Comparison of ENCODE assay signal across 21 cellular contexts in genomic region chr2:24262571-24262970, GRCh38.
A peak's percentile ranks its signal among the peaks of the same experiment; 100 is the strongest.
DNase-seq lines count a peak whose midpoint lies in the region; ATAC-seq and TF ChIP-seq lines count a peak whose summit lies in the region.
"Had no signal": no experiment of that assay in that cellular context is flagged by ENCODE, and none has a peak within 500 bp of the region (broad histone marks: within the 10 kb centered on the region; RNA-seq: fewer than 3 reads in every experiment).

No MANE protein-coding gene starts in this region.

- no peaks in the 10 kb centered on the region for H3K27me3 ChIP-seq in CD4-positive, alpha-beta T cell (ENCODE audit: control insufficient read depth, insufficient read depth, low read length)
- H3K27me3 ChIP-seq: BLaER1, body of pancreas, dorsolateral prefrontal cortex, esophagus muscularis mucosa, hepatocyte, ovary, SJSA1, thyroid gland had no signal

- POLR2A ChIA-PET in CD4-positive, alpha-beta T cell (lab: Charles Lee): no interaction called here
- POLR2A ChIA-PET in naive thymus-derived CD8-positive, alpha-beta T cell (lab: Charles Lee): no interaction called here

- in situ Hi-C loops in KBM-7 (cut with MboI; ENCODE audit: low pct_unique_long_range_greater_than_20kb, low sequenced_read_pairs): no loop called here

- peaks cover 59% of the 10 kb centered on the region for H3K36me3 Mint-ChIP-seq in CD4-positive, alpha-beta T cell (ENCODE audit: low read depth)
- peaks cover 17% of the 10 kb centered on the region for H3K36me3 Mint-ChIP-seq in HFFc6 (ENCODE audit: low read depth)
- H3K36me3 Mint-ChIP-seq in central memory CD8-positive, alpha-beta T cell (ENCODE audit: insufficient read depth): peaks cover 38% of the 10 kb centered on the region
- H3K36me3 Mint-ChIP-seq in naive thymus-derived CD8-positive, alpha-beta T cell: peaks cover 4 to 45% (median 14%) of the 10 kb centered on the region in 3 donors

- CTCF ChIA-PET in CD4-positive, alpha-beta T cell (lab: Charles Lee): no interaction called here

- DNase-seq in CD4-positive, alpha-beta T cell: no peak
- DNase-seq in HFFc6: no peak
- no peak for DNase-seq in central memory CD8-positive, alpha-beta T cell (ENCODE audit: low spot score in 2 of 2)
- DNase-seq in naive thymus-derived CD8-positive, alpha-beta T cell: no peak
- no peak for DNase-seq in HuH-7 (ENCODE audit: low spot score)
- no peak for DNase-seq in KBM-7
- DNase-seq in cardiac septum (ENCODE audit: low spot score): no peak
- DNase-seq: activated CD4-positive, alpha-beta T cell treated with anti-CD3 and anti-CD28 coated beads, Interleukin-2, amount 50 U/mL, for 4 hours; body of pancreas; DMS79; dorsolateral prefrontal cortex; NCI-H2081 treated with DMSO at 0.1 percent for 48 hours; NCI-H526; ovary; stimulated activated CD4-positive, alpha-beta T cell treated with anti-CD3 and anti-CD28 coated beads, Interleukin-2, amount 100 ng/mL, for 48 hours; thyroid gland had no signal

- TF ChIP-seq CTCF in CD4-positive, alpha-beta T cell (IDR thresholded peaks at IDR 0.05): no peak
- no peak for TF ChIP-seq CTCF in HFFc6 (IDR thresholded peaks at IDR 0.05)

- no peaks in the 10 kb centered on the region for H3K9me3 ChIP-seq in CD4-positive, alpha-beta T cell (ENCODE audit: control insufficient read depth, low read length)
- H3K9me3 ChIP-seq: BLaER1, body of pancreas, esophagus muscularis mucosa, ovary, SJSA1, thyroid gland had no signal

- H3K27me3 Mint-ChIP-seq in CD4-positive, alpha-beta T cell: no peaks in the 10 kb centered on the region
- no peaks in the 10 kb centered on the region for H3K27me3 Mint-ChIP-seq in HFFc6 (ENCODE audit: insufficient read depth)
- H3K27me3 Mint-ChIP-seq in central memory CD8-positive, alpha-beta T cell: no peaks in the 10 kb centered on the region
- no peaks in the 10 kb centered on the region for H3K27me3 Mint-ChIP-seq in naive thymus-derived CD8-positive, alpha-beta T cell

- no peak overlapping the region for H3K27ac ChIP-seq in CD4-positive, alpha-beta T cell (ENCODE audit: low read depth, low read length)
- H3K27ac ChIP-seq: BLaER1, body of pancreas, esophagus muscularis mucosa, hepatocyte, ovary, thyroid gland had no signal

- intact Hi-C loops in CD4-positive, alpha-beta T cell (cut with DNase I, micrococcal nuclease): no loop called here
- intact Hi-C loops in cardiac septum (cut with DNase I): no loop called here

- ATAC-seq in CD4-positive, alpha-beta T cell (ENCODE audit: poor library complexity): no peak
- ATAC-seq in central memory CD8-positive, alpha-beta T cell (replicated peaks; ENCODE audit: extremely low read depth, poor library complexity, severe bottlenecking): no peak
- no peak for ATAC-seq in naive thymus-derived CD8-positive, alpha-beta T cell
- ATAC-seq: body of pancreas had no signal

- no peak overlapping the region for H3K4me3 Mint-ChIP-seq in CD4-positive, alpha-beta T cell
- no peak overlapping the region for H3K4me3 Mint-ChIP-seq in HFFc6
- no peak overlapping the region for H3K4me3 Mint-ChIP-seq in central memory CD8-positive, alpha-beta T cell
- no peak overlapping the region for H3K4me3 Mint-ChIP-seq in naive thymus-derived CD8-positive, alpha-beta T cell
- H3K4me3 Mint-ChIP-seq: activated T-helper 1 cell treated with anti-CD3 and anti-CD28 coated beads, Interleukin-12 subunit alpha, Interleukin-12 subunit beta, Interleukin-2, Interleukin-4 antibody, amounts not matched to agents 30 ng/mL and 10 ng/mL and 1 ng/mL, durations not matched to agents 14 hours and 24 hours and 36 hours had no signal

- peak overlapping the region; percentile 9 for H3K27ac Mint-ChIP-seq in CD4-positive, alpha-beta T cell
- H3K27ac Mint-ChIP-seq in HFFc6: peak overlapping the region; percentile 2; the same call in 1 of the 2 replicates
- H3K27ac Mint-ChIP-seq in central memory CD8-positive, alpha-beta T cell (ENCODE audit: low read depth): peak overlapping the region; percentile 30
- peak overlapping the region; percentile 8 to 83 (median 40) for H3K27ac Mint-ChIP-seq in naive thymus-derived CD8-positive, alpha-beta T cell
- H3K27ac Mint-ChIP-seq: activated T-helper 1 cell treated with anti-CD3 and anti-CD28 coated beads, Interleukin-12 subunit alpha, Interleukin-12 subunit beta, Interleukin-2, Interleukin-4 antibody, amounts not matched to agents 30 ng/mL and 10 ng/mL and 1 ng/mL, durations not matched to agents 14 hours and 24 hours and 36 hours had no signal

- H3K4me1 Mint-ChIP-seq in CD4-positive, alpha-beta T cell (ENCODE audit: low read depth): no peaks in the 10 kb centered on the region
- peaks cover 39% of the 10 kb centered on the region for H3K4me1 Mint-ChIP-seq in HFFc6 (ENCODE audit: low read depth)
- peaks cover 8% of the 10 kb centered on the region for H3K4me1 Mint-ChIP-seq in central memory CD8-positive, alpha-beta T cell
- peaks cover 0 to 5% (median 1%) of the 10 kb centered on the region in 4 donors for H3K4me1 Mint-ChIP-seq in naive thymus-derived CD8-positive, alpha-beta T cell

- no peaks in the 10 kb centered on the region for H3K9me3 Mint-ChIP-seq in CD4-positive, alpha-beta T cell
- H3K9me3 Mint-ChIP-seq in HFFc6: no peaks in the 10 kb centered on the region
- H3K9me3 Mint-ChIP-seq in central memory CD8-positive, alpha-beta T cell: no peaks in the 10 kb centered on the region
- H3K9me3 Mint-ChIP-seq in naive thymus-derived CD8-positive, alpha-beta T cell: no peaks in the 10 kb centered on the region
- H3K9me3 Mint-ChIP-seq: activated T-helper 1 cell treated with anti-CD3 and anti-CD28 coated beads, Interleukin-12 subunit alpha, Interleukin-12 subunit beta, Interleukin-2, Interleukin-4 antibody, amounts not matched to agents 30 ng/mL and 10 ng/mL and 1 ng/mL, durations not matched to agents 14 hours and 24 hours and 36 hours had no signal
